8 cellular contexts compared by ENCODE assay signal in the genomic region with DNA sequence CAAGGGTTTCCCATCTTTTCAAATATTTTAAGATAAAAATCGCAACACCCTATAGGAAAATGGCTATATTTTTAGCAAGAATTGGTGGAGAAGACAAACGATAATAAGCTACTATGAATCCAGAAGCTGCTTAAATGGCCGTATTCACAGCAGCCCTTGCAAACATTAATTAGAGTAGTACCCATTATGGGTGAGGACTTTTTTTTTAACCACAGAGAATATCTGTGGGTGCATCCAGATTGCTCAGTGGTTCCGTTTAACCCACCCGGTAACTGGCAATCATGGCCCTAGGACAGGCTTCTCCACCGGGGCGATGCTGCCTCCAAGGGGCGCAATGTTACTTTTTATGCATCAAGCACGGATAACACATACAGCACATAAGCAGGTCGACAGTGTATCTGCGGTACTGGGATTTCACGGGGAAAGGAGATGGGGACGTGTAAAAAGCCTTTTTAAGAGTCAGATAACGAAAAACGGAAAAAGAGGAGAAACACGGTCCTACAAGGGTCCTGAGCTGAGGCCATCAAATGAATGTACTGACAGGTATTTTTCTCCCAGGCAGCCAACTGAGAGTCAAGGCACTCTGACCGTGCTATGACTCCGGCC. TPM values are rescaled to one million over a fixed set of nuclear protein-coding genes. Genes with fewer than 3 reads are reported as not detected.
DNase-seq lines count a peak whose midpoint lies in the region; ATAC-seq and TF ChIP-seq lines count a peak whose summit lies in the region.

No MANE protein-coding gene starts in this region.

- peak; percentile 26 for TF ChIP-seq CTCF in MM.1S (IDR thresholded peaks at IDR 0.05; ENCODE audit: low read length)

- ATAC-seq in activated T-helper 17 cell treated with anti-CD3 and anti-CD28 coated beads, Interleukin-2, amount 50 U/mL, for 72 hours (replicated peaks), result peak; percentile 25
- peak; percentile 48 to 59 for ATAC-seq in left cardiac atrium

- no peak overlapping the region for H3K9ac ChIP-seq in MM.1S (ENCODE audit: low read length)

- no peaks in the 10 kb centered on the region for H4K20me1 ChIP-seq in MM.1S (ENCODE audit: insufficient read depth, low read length)

- DNase-seq in DMS 273 (lab: John Stamatoyannopoulos, UW; ENCODE audit: unreplicated experiment) (peak; percentile 66), DMS 273 treated with DMSO at 0.1 percent for 48 hours (lab: John Stamatoyannopoulos, UW) (no peak), MM.1S (peak; percentile 33), left cardiac atrium (no peak), pons (ENCODE audit: low spot score) (peak; percentile 19), COLO829 (ENCODE audit: low spot score) (no peak), mucosa of gallbladder (ENCODE audit: low spot score) (no peak)

- peak overlapping the region; percentile 97 for H3K4me2 ChIP-seq in MM.1S (ENCODE audit: low read depth, low read length)

- no peaks in the 10 kb centered on the region for H3K36me3 Mint-ChIP-seq in activated T-helper 17 cell treated with anti-CD3 and anti-CD28 coated beads, Interleukin-2, amount 50 U/mL, for 72 hours (ENCODE audit: low read depth)

- 0 out of 2 replicates have a peak, but pooled peaks cover 12% of the 10 kb centered on the region for H3K27me3 ChIP-seq in MM.1S (replicated peaks; ENCODE audit: insufficient read depth, low read length)

- H3K27ac Mint-ChIP-seq in activated T-helper 17 cell treated with anti-CD3 and anti-CD28 coated beads, Interleukin-2, amount 50 U/mL, for 72 hours, result peak overlapping the region; percentile 26

- peak overlapping the region; percentile 68 for H3K4me3 ChIP-seq in MM.1S (ENCODE audit: low read length)

- no peaks in the 10 kb centered on the region for H3K9me3 Mint-ChIP-seq in activated T-helper 17 cell treated with anti-CD3 and anti-CD28 coated beads, Interleukin-2, amount 50 U/mL, for 72 hours

- H3K36me3 ChIP-seq in MM.1S (replicated peaks; ENCODE audit: insufficient read depth, low read length), result no peaks in the 10 kb centered on the region

- H3K4me1 Mint-ChIP-seq in activated T-helper 17 cell treated with anti-CD3 and anti-CD28 coated beads, Interleukin-2, amount 50 U/mL, for 72 hours, result peaks cover 14% of the 10 kb centered on the region

- H3K27ac ChIP-seq in MM.1S (ENCODE audit: low read length), result no peak overlapping the region

- peak overlapping the region; percentile 69 for H3K4me3 Mint-ChIP-seq in activated T-helper 17 cell treated with anti-CD3 and anti-CD28 coated beads, Interleukin-2, amount 50 U/mL, for 72 hours

- H3F3A ChIP-seq in MM.1S (ENCODE audit: insufficient read depth, low read length), result peaks cover 42% of the 10 kb centered on the region

- H3K9me3 ChIP-seq in MM.1S (replicated peaks; ENCODE audit: insufficient read depth, low read length), result no peaks in the 10 kb centered on the region

- H3K79me2 ChIP-seq in MM.1S (ENCODE audit: low read length), result no peaks in the 10 kb centered on the region

- intact Hi-C loops in left cardiac atrium (cut with DNase I), result loop anchor here (1.0 to 5.0 kb wide), 2 partner anchors 78 to 80 kb away; no protein-coding TSS in a partner anchor

- H3K4me1 ChIP-seq in MM.1S (ENCODE audit: low read length), result peaks cover 23% of the 10 kb centered on the region

- peak overlapping the region; percentile 46 for H2AFZ ChIP-seq in MM.1S (ENCODE audit: low read length)

- H3K9me2 ChIP-seq in MM.1S (replicated peaks; ENCODE audit: insufficient read depth, low read length), result no peaks in the 10 kb centered on the region

- peaks cover 33% of the 10 kb centered on the region for H3K27me3 Mint-ChIP-seq in activated T-helper 17 cell treated with anti-CD3 and anti-CD28 coated beads, Interleukin-2, amount 50 U/mL, for 72 hours

RNA-seq across cellular contexts. Expression of gene TMEM266, which starts 1.0 kb away (rescaled TPM):
- total RNA-seq in activated T-helper 17 cell treated with anti-CD3 and anti-CD28 coated beads, Interleukin-2, amount 50 U/mL, for 72 hours, result under 1 TPM in 1 of 2 donors, not detected in 1; 0.15 TPM
- under 1 TPM; 0.12 to 0.29 TPM for total RNA-seq in left cardiac atrium
- 0.26 TPM for total RNA-seq in mucosa of gallbladder

RNA-seq across cellular contexts. Expression of gene NRG4, which starts 46.6 kb away (rescaled TPM):
- not detected for total RNA-seq in activated T-helper 17 cell treated with anti-CD3 and anti-CD28 coated beads, Interleukin-2, amount 50 U/mL, for 72 hours
- total RNA-seq in left cardiac atrium (under 1 TPM in 1 of 2 donors, not detected in 1; 0.29 TPM), mucosa of gallbladder (not detected)

Comparison
In these comparisons a context has a peak if more than half of its experiments do, and no peak if none do; other contexts are left out.
1. DNase-seq: peak in DMS 273 (single experiment), MM.1S (single experiment) and pons (single experiment); none in DMS 273 treated with DMSO at 0.1 percent for 48 hours (single experiment), left cardiac atrium (single experiment), COLO829 (single experiment) and mucosa of gallbladder (single experiment).